Comparison of ENCODE assay signal across 13 cellular contexts in the genomic region with DNA sequence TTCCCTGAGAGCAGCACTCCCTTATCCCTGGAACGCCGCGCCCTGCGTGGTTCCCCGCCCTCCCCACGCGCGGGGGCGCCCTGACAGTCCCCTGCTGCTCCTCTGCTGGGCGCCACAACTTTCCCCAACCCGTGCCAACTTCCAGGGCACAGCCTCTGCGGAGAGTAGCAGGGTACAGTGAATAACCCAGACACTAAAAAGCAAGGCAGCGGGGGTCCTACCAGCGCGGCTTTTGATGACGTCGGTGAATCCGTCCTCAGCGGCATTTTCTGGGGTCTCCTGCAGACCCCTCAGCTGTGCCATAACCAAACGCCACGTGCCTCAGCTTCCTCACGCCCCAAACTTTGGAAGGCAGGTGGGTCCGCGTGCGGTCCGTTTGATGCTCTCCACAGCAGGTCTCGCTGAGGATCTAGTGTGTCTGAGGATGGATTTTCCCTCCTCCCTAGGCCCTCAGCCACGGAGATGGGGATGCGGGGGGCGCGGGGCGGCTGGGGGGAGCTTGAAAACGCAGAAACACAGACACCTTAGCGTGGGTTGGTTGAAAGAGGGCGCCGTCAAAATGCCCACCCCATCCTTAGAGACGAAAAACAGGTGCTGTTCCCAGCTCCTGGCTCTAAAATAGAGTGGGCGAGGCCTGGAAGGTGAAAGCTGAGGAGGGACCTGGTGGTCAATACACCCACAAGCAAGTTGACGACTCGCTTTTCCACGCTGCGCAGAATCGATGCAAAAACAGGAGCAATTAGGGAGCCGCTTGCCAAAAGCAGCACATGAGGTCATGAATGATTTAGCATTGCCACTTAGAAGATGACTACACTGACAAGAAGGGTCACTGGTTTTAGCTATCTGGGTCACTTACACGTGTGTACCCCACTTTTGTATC.
DNase-seq lines count a peak whose midpoint lies in the region; ATAC-seq and TF ChIP-seq lines count a peak whose summit lies in the region.
"Had no signal": no experiment of that assay in that cellular context is flagged by ENCODE, and none has a peak within 500 bp of the region (broad histone marks: within the 10 kb centered on the region; RNA-seq: fewer than 3 reads in every experiment).

No MANE protein-coding gene starts in this region.

- H2AFZ ChIP-seq in SU-DHL-6 (ENCODE audit: low read depth, low read length, severe bottlenecking): no peak overlapping the region

- intact Hi-C loops in heart right ventricle (cut with DNase I): no loop called here
- intact Hi-C loops in CD4-positive, alpha-beta T cell (cut with DNase I, micrococcal nuclease): no loop called here

- H3K4me3 Mint-ChIP-seq in neural crest cell: peak overlapping the region; percentile 80
- H3K4me3 Mint-ChIP-seq in CD4-positive, alpha-beta T cell: no peak overlapping the region
- H3K4me3 Mint-ChIP-seq: central memory CD8-positive, alpha-beta T cell had no signal

- CTCF ChIA-PET in CD4-positive, alpha-beta T cell (lab: Charles Lee): no interaction called here

- H3K27me3 ChIP-seq in SU-DHL-6 (ENCODE audit: low read length) (no peaks in the 10 kb centered on the region), heart right ventricle (peaks cover 0 to 34% (median 0%) of the 10 kb centered on the region in 7 donors), upper lobe of left lung (no peaks in the 10 kb centered on the region)
- H3K27me3 ChIP-seq in CD4-positive, alpha-beta T cell (ENCODE audit: control insufficient read depth, insufficient read depth, low read length): no peaks in the 10 kb centered on the region

- H3K4me1 Mint-ChIP-seq in neural crest cell: peaks cover 8% of the 10 kb centered on the region
- no peaks in the 10 kb centered on the region for H3K4me1 Mint-ChIP-seq in CD4-positive, alpha-beta T cell (ENCODE audit: low read depth)
- H3K4me1 Mint-ChIP-seq: central memory CD8-positive, alpha-beta T cell had no signal

- TF ChIP-seq EP300 in upper lobe of left lung (IDR thresholded peaks at IDR 0.05): no peak

- H3K79me2 ChIP-seq in SU-DHL-6 (ENCODE audit: insufficient read depth, low read length): no peaks in the 10 kb centered on the region; the same call in 1 of the 2 replicates

- no peak overlapping the region for H3K4me3 ChIP-seq in SU-DHL-6 (ENCODE audit: insufficient read depth, low read length, poor library complexity, severe bottlenecking)
- peak overlapping the region in 9 of 10 donors; percentile 4 to 43 (median 27) for H3K4me3 ChIP-seq in heart right ventricle
- H3K4me3 ChIP-seq in upper lobe of left lung: peak overlapping the region; percentile 9 to 39 (median 26)

- peaks cover 52% of the 10 kb centered on the region for H3K27me3 Mint-ChIP-seq in neural crest cell (ENCODE audit: low read depth)
- H3K27me3 Mint-ChIP-seq in CD4-positive, alpha-beta T cell: no peaks in the 10 kb centered on the region
- H3K27me3 Mint-ChIP-seq: central memory CD8-positive, alpha-beta T cell had no signal

- H3K4me1 ChIP-seq in heart right ventricle (no peaks in the 10 kb centered on the region), upper lobe of left lung (no peaks in the 10 kb centered on the region)

- POLR2A ChIA-PET in CD4-positive, alpha-beta T cell (lab: Charles Lee): no interaction called here

- TF ChIP-seq CTCF in SU-DHL-6 (IDR thresholded peaks at IDR 0.05; ENCODE audit: insufficient read depth, low read length, poor library complexity, severe bottlenecking) (no peak), heart right ventricle (IDR thresholded peaks at IDR 0.05) (no peak), neural crest cell (conservative IDR thresholded peaks at IDR 0.05) (no peak), upper lobe of left lung (IDR thresholded peaks at IDR 0.05) (no peak)
- TF ChIP-seq CTCF in CD4-positive, alpha-beta T cell (IDR thresholded peaks at IDR 0.05): no peak

- no peaks in the 10 kb centered on the region for H3K9me2 ChIP-seq in SU-DHL-6 (replicated peaks; ENCODE audit: insufficient read depth, low read length)

- H3K4me2 ChIP-seq in SU-DHL-6 (ENCODE audit: low read depth, low read length, poor library complexity, severe bottlenecking): peak overlapping the region; percentile 82

- H3K9ac ChIP-seq in SU-DHL-6 (ENCODE audit: low read length): 0 out of 2 replicates have a peak overlapping the region, but pooled peaks have one; percentile 58

- DNase-seq in heart right ventricle (peak in 1 of 2 donors; percentile 19), neural crest cell (ENCODE audit: low read depth, low spot score) (peak; percentile 3), upper lobe of left lung (peak in 1 of 2 donors; percentile 38), cortex of kidney (lab: John Stamatoyannopoulos, UW) (no peak)
- no peak for DNase-seq in CD4-positive, alpha-beta T cell
- DNase-seq in stimulated activated naive CD4-positive, alpha-beta T cell (lab: John Stamatoyannopoulos, UW): no peak
- DNase-seq: activated T-cell treated with anti-CD3 and anti-CD28 coated beads, Interleukin-2, amount 50 U/mL, for 48 hours; EL; HCEC 1CT; NCI-H1436 had no signal

- peak overlapping the region; percentile 83 for H3K27ac ChIP-seq in SU-DHL-6 (ENCODE audit: low read depth, low read length)
- H3K27ac ChIP-seq in heart right ventricle: no peak overlapping the region
- no peak overlapping the region for H3K27ac ChIP-seq in upper lobe of left lung
- no peak overlapping the region for H3K27ac ChIP-seq in CD4-positive, alpha-beta T cell (ENCODE audit: low read depth, low read length)

- H3F3A ChIP-seq in SU-DHL-6 (ENCODE audit: insufficient read depth): no peaks in the 10 kb centered on the region

- H3K9me3 ChIP-seq in SU-DHL-6 (ENCODE audit: insufficient read depth, low read length): no peaks in the 10 kb centered on the region
- no peaks in the 10 kb centered on the region for H3K9me3 ChIP-seq in heart right ventricle
- no peaks in the 10 kb centered on the region for H3K9me3 ChIP-seq in upper lobe of left lung
- peaks cover 4% of the 10 kb centered on the region for H3K9me3 ChIP-seq in CD4-positive, alpha-beta T cell (ENCODE audit: control insufficient read depth, low read length)

- H4K20me1 ChIP-seq in SU-DHL-6 (ENCODE audit: low read depth, low read length): no peaks in the 10 kb centered on the region

- H3K9me3 Mint-ChIP-seq in neural crest cell: no peaks in the 10 kb centered on the region
- H3K9me3 Mint-ChIP-seq in CD4-positive, alpha-beta T cell: no peaks in the 10 kb centered on the region
- H3K9me3 Mint-ChIP-seq: central memory CD8-positive, alpha-beta T cell had no signal

- H3K36me3 Mint-ChIP-seq in neural crest cell (ENCODE audit: low read depth): no peaks in the 10 kb centered on the region
- no peaks in the 10 kb centered on the region for H3K36me3 Mint-ChIP-seq in CD4-positive, alpha-beta T cell (ENCODE audit: low read depth)

- TF ChIP-seq POLR2A in upper lobe of left lung (IDR thresholded peaks at IDR 0.05): no peak

- H3K27ac Mint-ChIP-seq in neural crest cell (ENCODE audit: unreplicated experiment): no peak overlapping the region
- H3K27ac Mint-ChIP-seq in CD4-positive, alpha-beta T cell: no peak overlapping the region

- ATAC-seq in heart right ventricle: peak in 7 of 8 donors; percentile 29 to 53 (median 44)
- ATAC-seq in upper lobe of left lung (ENCODE audit: low FRiP score in 2 of 2): no peak
- ATAC-seq in CD4-positive, alpha-beta T cell (ENCODE audit: poor library complexity): no peak
- no peak for ATAC-seq in GM19328 (IDR thresholded peaks at IDR 0.05; ENCODE audit: unreplicated experiment)

- 10 to 13% methylated on average over 37 to 45 of the region's 45 CpGs for WGBS in heart right ventricle, 2 donors
- WGBS in upper lobe of left lung, 2 donors: 38 to 39% methylated on average over 13 to 39 of the region's 45 CpGs

- H3K36me3 ChIP-seq in SU-DHL-6 (ENCODE audit: low read length) (no peaks in the 10 kb centered on the region), heart right ventricle (no peaks in the 10 kb centered on the region), upper lobe of left lung (no peaks in the 10 kb centered on the region)

Comparison
In these comparisons a context has a peak if more than half of its experiments do, and no peak if none do; other contexts are left out.
1. ATAC-seq: peak in heart right ventricle (7 of 8); none in upper lobe of left lung (0 of 2), CD4-positive, alpha-beta T cell (single experiment) and GM19328 (single experiment).